8 cellular contexts compared by ENCODE assay signal in genomic region chr1:167454304-167454928, GRCh38.
DNase-seq lines count a peak whose midpoint lies in the region; ATAC-seq and TF ChIP-seq lines count a peak whose summit lies in the region.

No MANE protein-coding gene starts in this region.

- H3K4me1 ChIP-seq in naive thymus-derived CD4-positive, alpha-beta T cell (ENCODE audit: control insufficient read depth in 2 of 2, insufficient read depth in 2 of 2, low read length in 2 of 2) = peaks cover 41 to 68% of the 10 kb centered on the region in 2 donors

- H3K9me3 ChIP-seq in naive thymus-derived CD4-positive, alpha-beta T cell (ENCODE audit: control insufficient read depth in 2 of 3, low read length in 3 of 3) = no peaks in the 10 kb centered on the region

- H3K4me3 ChIP-seq in GM12864 (ENCODE audit: low read depth, low read length) (peak overlapping the region; percentile 77), NB4 (ENCODE audit: low read depth, low read length) (peak overlapping the region; percentile 64)
- H3K4me3 ChIP-seq in naive thymus-derived CD4-positive, alpha-beta T cell (ENCODE audit: low read length) = peak overlapping the region; percentile 91

- H3K9me3 Mint-ChIP-seq in central memory CD8-positive, alpha-beta T cell = no peaks in the 10 kb centered on the region
- H3K9me3 Mint-ChIP-seq in naive thymus-derived CD4-positive, alpha-beta T cell = peaks cover 0 to 1% (median 0%) of the 10 kb centered on the region in 11 donors

- H3K27me3 Mint-ChIP-seq in central memory CD8-positive, alpha-beta T cell = no peaks in the 10 kb centered on the region
- H3K27me3 Mint-ChIP-seq in naive thymus-derived CD4-positive, alpha-beta T cell = no peaks in the 10 kb centered on the region

- peaks cover 0 to 13% (median 0%) of the 10 kb centered on the region in 3 experiments for H3K36me3 ChIP-seq in naive thymus-derived CD4-positive, alpha-beta T cell (ENCODE audit: control insufficient read depth in 2 of 3, insufficient read depth in 3 of 3, low read length in 3 of 3)

- TF ChIP-seq POLR2A in NB4 (IDR thresholded peaks at IDR 0.05; ENCODE audit: extremely low read depth, insufficient read length) = no peak

- TF ChIP-seq CTCF in GM12864 (IDR thresholded peaks at IDR 0.05; ENCODE audit: low read depth, low read length, missing control alignments) (no peak), NB4 (IDR thresholded peaks at IDR 0.05; ENCODE audit: low read depth, low read length) (no peak)

- peak overlapping the region; percentile 92 for H3K27ac Mint-ChIP-seq in central memory CD8-positive, alpha-beta T cell (ENCODE audit: low read depth)
- peak overlapping the region; percentile 73 to 98 (median 93) for H3K27ac Mint-ChIP-seq in naive thymus-derived CD4-positive, alpha-beta T cell

- intact Hi-C loops in naive thymus-derived CD4-positive, alpha-beta T cell (cut with micrococcal nuclease) = loop anchor here in 1 of 2 donors (1.0 to 10.0 kb wide), 3 partner anchors 12 to 260 kb away; partner anchors contain the start of gene POU2F1

- CTCF ChIA-PET in naive thymus-derived CD4-positive, alpha-beta T cell (lab: Charles Lee) = interaction anchor here (0.9 to 2.3 kb wide), 14 partner anchors 10 to 79 kb away, joined by 3 to 15 read pairs (median 4); partner anchors contain the start of gene CD247

- peak overlapping the region; percentile 85 for H3K4me3 Mint-ChIP-seq in central memory CD8-positive, alpha-beta T cell
- H3K4me3 Mint-ChIP-seq in naive thymus-derived CD4-positive, alpha-beta T cell = peak overlapping the region; percentile 78 to 91 (median 83)

- POLR2A ChIA-PET in naive thymus-derived CD4-positive, alpha-beta T cell (lab: Charles Lee) = interaction anchor here (1.0 to 13.5 kb wide), 16 partner anchors 12 to 99 kb away, joined by 3 to 273 read pairs (median 12); partner anchors contain the start of genes CD247 and CREG1

- H3K36me3 Mint-ChIP-seq in central memory CD8-positive, alpha-beta T cell (ENCODE audit: insufficient read depth) = peaks cover 35% of the 10 kb centered on the region
- H3K36me3 Mint-ChIP-seq in naive thymus-derived CD4-positive, alpha-beta T cell = peaks cover 0 to 20% (median 4%) of the 10 kb centered on the region in 5 donors

- ATAC-seq in central memory CD8-positive, alpha-beta T cell (replicated peaks; ENCODE audit: extremely low read depth, poor library complexity, severe bottlenecking) = no peak
- ATAC-seq in naive thymus-derived CD4-positive, alpha-beta T cell = no peak
- ATAC-seq in HG02678 (IDR thresholded peaks at IDR 0.05; ENCODE audit: unreplicated experiment) = no peak
- ATAC-seq in HG03469 (IDR thresholded peaks at IDR 0.05; ENCODE audit: unreplicated experiment) = no peak

- H3K27me3 ChIP-seq in naive thymus-derived CD4-positive, alpha-beta T cell (ENCODE audit: control insufficient read depth in 2 of 2, insufficient read depth in 2 of 2, low read length in 2 of 2) = no peaks in the 10 kb centered on the region

- no peak for DNase-seq in GM12864 (ENCODE audit: low read depth)
- no peak for DNase-seq in NB4 (ENCODE audit: low read depth)
- no peak for DNase-seq in central memory CD8-positive, alpha-beta T cell (ENCODE audit: low spot score in 2 of 2)
- peak in 2 of 9 donors; percentile 36 to 45 for DNase-seq in naive thymus-derived CD4-positive, alpha-beta T cell
- DNase-seq in cerebellum (ENCODE audit: low spot score) = no peak
- no peak for DNase-seq in D341Med (ENCODE audit: low spot score)

- H3K27ac ChIP-seq in naive thymus-derived CD4-positive, alpha-beta T cell (ENCODE audit: low read depth, low read length) = peak overlapping the region; percentile 100

- H3K4me1 Mint-ChIP-seq in central memory CD8-positive, alpha-beta T cell = peaks cover 59% of the 10 kb centered on the region
- H3K4me1 Mint-ChIP-seq in naive thymus-derived CD4-positive, alpha-beta T cell = peaks cover 37 to 83% (median 67%) of the 10 kb centered on the region in 7 donors
